In the genomic region with DNA sequence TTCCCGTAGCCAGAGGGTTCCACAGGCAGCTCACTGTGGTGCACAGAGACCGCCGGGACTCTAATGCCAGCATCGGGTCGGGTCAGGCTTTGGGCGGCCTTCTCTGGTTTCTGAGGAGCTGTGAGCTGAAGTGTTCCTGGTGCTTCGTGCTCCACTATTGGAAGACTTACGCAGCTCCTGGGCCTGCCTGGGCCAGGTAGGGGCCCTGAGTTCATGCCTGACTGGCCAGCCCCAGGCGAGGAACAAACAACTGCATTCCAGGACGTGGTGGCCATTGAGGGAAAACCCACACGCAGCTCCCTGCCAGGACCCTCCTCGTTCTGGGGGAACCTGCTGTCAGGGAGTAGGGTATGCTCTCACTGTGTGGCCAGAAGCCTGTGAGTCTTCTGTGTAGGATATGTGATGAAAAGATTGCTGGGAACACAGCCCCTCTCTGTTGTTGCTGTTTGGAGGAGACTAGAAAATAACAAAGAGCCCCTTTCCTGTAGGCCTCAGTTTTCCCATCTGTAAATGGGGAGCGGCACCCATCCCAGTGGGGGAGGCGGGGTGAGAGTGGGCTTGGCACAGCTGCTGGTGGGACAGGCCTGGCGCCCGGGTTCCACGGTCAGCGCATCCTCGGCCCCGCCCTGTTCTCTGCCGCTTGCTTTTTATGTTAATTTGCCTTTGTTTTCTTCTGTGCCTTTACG, we compare ENCODE assay signal across 18 cellular contexts. TPM values are rescaled to one million over a fixed set of nuclear protein-coding genes. Genes with fewer than 3 reads are reported as not detected.
DNase-seq lines count a peak whose midpoint lies in the region; ATAC-seq, FAIRE-seq and TF ChIP-seq lines count a peak whose summit lies in the region.
"Had no signal": no experiment of that assay in that cellular context is flagged by ENCODE, and none has a peak within 500 bp of the region (broad histone marks: within the 10 kb centered on the region; RNA-seq: fewer than 3 reads in every experiment).

No MANE protein-coding gene starts in this region.

- no TSS peak for BruUV-seq in HepG2 (replicated peaks; lab: Mats Ljungman, UMichigan)
- no TSS peak for BruUV-seq in mammary epithelial cell (replicated peaks; lab: Mats Ljungman, UMichigan)

- TF ChIP-seq RAD21 in A549 (conservative IDR thresholded peaks at IDR 0.05 in 1 of 2, IDR thresholded peaks at IDR 0.05 in 1 of 2) (no peak), HepG2 (CRISPR knock-in tag; IDR thresholded peaks at IDR 0.05) (no peak)

- peaks cover 5 to 37% (median 11%) of the 10 kb centered on the region in 4 donors for H3K4me1 Mint-ChIP-seq in CD4-positive, alpha-beta memory T cell
- H3K4me1 Mint-ChIP-seq in activated CD8-positive, alpha-beta T cell treated with anti-CD3 and anti-CD28 coated beads, Interleukin-2, amount 10 ng/mL, durations not matched to agents 7 days and 5 days (ENCODE audit: low read depth) = peaks cover 23% of the 10 kb centered on the region
- peaks cover 12% of the 10 kb centered on the region for H3K4me1 Mint-ChIP-seq in chondrocyte (ENCODE audit: low read depth)
- H3K4me1 Mint-ChIP-seq: H9 had no signal

- H3K4me3 ChIP-seq in A549 = no peak overlapping the region
- H3K4me3 ChIP-seq in CD4-positive, alpha-beta memory T cell (ENCODE audit: low read length in 2 of 2) = no peak overlapping the region
- H3K4me3 ChIP-seq in HepG2 (replicated peaks in 1 of 3; ENCODE audit: insufficient read depth in 1 of 3, low read depth in 2 of 3, low read length in 3 of 3) = no peak overlapping the region
- H3K4me3 ChIP-seq in mammary epithelial cell (replicated peaks in 1 of 3; ENCODE audit: insufficient read depth in 1 of 3, low read depth in 2 of 3, low read length in 3 of 3) = no peak overlapping the region

- no peak for TF ChIP-seq POLR2A in A549 (IDR thresholded peaks at IDR 0.05; ENCODE audit: low read length)
- no peak for TF ChIP-seq POLR2A in HepG2 (IDR thresholded peaks at IDR 0.05; ENCODE audit: insufficient read depth in 1 of 2, low read depth in 2 of 2, low read length in 2 of 2)
- no peak for TF ChIP-seq POLR2A in erythroblast (IDR thresholded peaks at IDR 0.05; ENCODE audit: low read length)

- no peaks in the 10 kb centered on the region for H3K27me3 Mint-ChIP-seq in CD4-positive, alpha-beta memory T cell
- H3K27me3 Mint-ChIP-seq in activated CD8-positive, alpha-beta T cell treated with anti-CD3 and anti-CD28 coated beads, Interleukin-2, amount 10 ng/mL, durations not matched to agents 7 days and 5 days (ENCODE audit: low read depth) = no peaks in the 10 kb centered on the region
- H3K27me3 Mint-ChIP-seq in chondrocyte (ENCODE audit: low read depth) = no peaks in the 10 kb centered on the region
- H3K27me3 Mint-ChIP-seq: B cell; CD4-positive, CD25-positive, alpha-beta regulatory T cell had no signal

- WGBS in A549 (ENCODE audit: missing lambda C conversion rate) = 87% methylated on average over 16 of the region's 22 CpGs
- 95% methylated on average over 14 of the region's 22 CpGs for WGBS in HepG2 (ENCODE audit: low lambda C conversion rate)
- WGBS in mammary epithelial cell (ENCODE audit: low coverage, missing lambda C conversion rate) = 97% methylated on average over 11 of the region's 22 CpGs

- ATAC-seq in A549 = no peak
- ATAC-seq in activated CD8-positive, alpha-beta T cell treated with anti-CD3 and anti-CD28 coated beads, Interleukin-2, amount 10 ng/mL, durations not matched to agents 7 days and 5 days = no peak
- ATAC-seq in HepG2 = no peak

- H3K4me3 Mint-ChIP-seq in CD4-positive, alpha-beta memory T cell = no peak overlapping the region
- no peak overlapping the region for H3K4me3 Mint-ChIP-seq in activated CD8-positive, alpha-beta T cell treated with anti-CD3 and anti-CD28 coated beads, Interleukin-2, amount 10 ng/mL, durations not matched to agents 7 days and 5 days
- H3K4me3 Mint-ChIP-seq in chondrocyte (ENCODE audit: unreplicated experiment) = no peak overlapping the region
- H3K4me3 Mint-ChIP-seq: B cell; CD4-positive, CD25-positive, alpha-beta regulatory T cell; H9 had no signal

- H3K79me2 ChIP-seq in HepG2 (ENCODE audit: insufficient read depth, low read length) (no peaks in the 10 kb centered on the region), mammary epithelial cell (ENCODE audit: insufficient read depth, low read length) (peaks cover 56% of the 10 kb centered on the region)

- peak overlapping the region in 4 of 7 donors; percentile 35 to 75 (median 65) for H3K27ac Mint-ChIP-seq in CD4-positive, alpha-beta memory T cell
- H3K27ac Mint-ChIP-seq in activated CD8-positive, alpha-beta T cell treated with anti-CD3 and anti-CD28 coated beads, Interleukin-2, amount 10 ng/mL, durations not matched to agents 7 days and 5 days = peak overlapping the region; percentile 23
- no peak overlapping the region for H3K27ac Mint-ChIP-seq in chondrocyte (ENCODE audit: unreplicated experiment)
- H3K27ac Mint-ChIP-seq: B cell had no signal

- DNase-seq in A549 (ENCODE audit: low read depth in 1 of 2, low spot score in 1 of 2) = no peak
- no peak for DNase-seq in CD4-positive, alpha-beta memory T cell
- DNase-seq in activated CD8-positive, alpha-beta T cell treated with anti-CD3 and anti-CD28 coated beads, Interleukin-2, amount 10 ng/mL, durations not matched to agents 7 days and 5 days = no peak
- DNase-seq in HepG2 (ENCODE audit: low spot score) = no peak
- no peak for DNase-seq in erythroblast (lab: John Stamatoyannopoulos, UW)
- no peak for DNase-seq in chondrocyte (ENCODE audit: low spot score)
- no peak for DNase-seq in mammary epithelial cell
- no peak for DNase-seq in LoVo (ENCODE audit: low spot score)
- DNase-seq: CD4-positive, CD25-positive, alpha-beta regulatory T cell; H9; KG1; NCI-H1436; NCI-H2029; NCI-H2171 treated with DMSO at 0.1 percent for 48 hours; NCI-H446 treated with DMSO at 0.1 percent for 48 hours; OCI-M1; RPMI8226 had no signal

- H4K20me1 ChIP-seq in HepG2 (ENCODE audit: insufficient read depth, low read length) (no peaks in the 10 kb centered on the region), mammary epithelial cell (ENCODE audit: insufficient read depth, low read length) (no peaks in the 10 kb centered on the region)

- CTCF ChIA-PET in A549 (lab: Yijun Ruan, JAX) = no interaction called here
- CTCF ChIA-PET in CD4-positive, alpha-beta memory T cell (lab: Charles Lee; ENCODE audit: partially characterized antibody) = interaction anchor here (1.3 kb wide), 1 partner anchor 205 kb away, joined by 4 read pairs; the partner anchor contains the start of gene FAAP20
- CTCF ChIA-PET in activated CD8-positive, alpha-beta T cell treated with anti-CD3 and anti-CD28 coated beads, Interleukin-2, amount 10 ng/mL, durations not matched to agents 7 days and 5 days (lab: Charles Lee) = interaction anchor here (0.9 kb wide), 1 partner anchor 18 kb away, joined by 3 read pairs; no protein-coding TSS in a partner anchor
- CTCF ChIA-PET in HepG2 (lab: Yijun Ruan, JAX; ENCODE audit: low intra/inter-chr PET ratio, low total read pairs) = no interaction called here
- CTCF ChIA-PET in mammary epithelial cell (lab: Charles Lee; ENCODE audit: low non-redundant PET) = no interaction called here

- in situ Hi-C loops in HepG2 (cut with HindIII; ENCODE audit: extremely low pct_ligation_motif_present, low pct_unique_long_range_greater_than_20kb) = no loop called here
- in situ Hi-C loops in mammary epithelial cell (cut with MboI; ENCODE audit: low sequenced_read_pairs in 2 of 2) = no loop called here

- peaks cover 72% of the 10 kb centered on the region for H3K36me3 ChIP-seq in CD4-positive, alpha-beta memory T cell (ENCODE audit: insufficient read depth, low read length)
- peaks cover 31 to 81% of the 10 kb centered on the region in 2 experiments for H3K36me3 ChIP-seq in HepG2 (replicated peaks in 1 of 2; ENCODE audit: control insufficient read depth in 1 of 2, insufficient read depth in 2 of 2, low read length in 2 of 2)
- H3K36me3 ChIP-seq in mammary epithelial cell (ENCODE audit: insufficient read depth, low read length) = peaks cover 40% of the 10 kb centered on the region

- H3K36me3 Mint-ChIP-seq in CD4-positive, alpha-beta memory T cell = peaks cover 46 to 73% of the 10 kb centered on the region in 2 donors
- peaks cover 72% of the 10 kb centered on the region for H3K36me3 Mint-ChIP-seq in activated CD8-positive, alpha-beta T cell treated with anti-CD3 and anti-CD28 coated beads, Interleukin-2, amount 10 ng/mL, durations not matched to agents 7 days and 5 days (ENCODE audit: low read depth)
- H3K36me3 Mint-ChIP-seq in chondrocyte (ENCODE audit: low read depth) = peaks cover 29% of the 10 kb centered on the region

- no peaks in the 10 kb centered on the region for H3K9me3 Mint-ChIP-seq in CD4-positive, alpha-beta memory T cell
- no peaks in the 10 kb centered on the region for H3K9me3 Mint-ChIP-seq in activated CD8-positive, alpha-beta T cell treated with anti-CD3 and anti-CD28 coated beads, Interleukin-2, amount 10 ng/mL, durations not matched to agents 7 days and 5 days (ENCODE audit: insufficient read depth)
- no peaks in the 10 kb centered on the region for H3K9me3 Mint-ChIP-seq in chondrocyte (ENCODE audit: low read depth)
- H3K9me3 Mint-ChIP-seq: CD4-positive, CD25-positive, alpha-beta regulatory T cell; H9 had no signal

- H2AFZ ChIP-seq in HepG2 (ENCODE audit: low read length) = no peak overlapping the region
- H2AFZ ChIP-seq in mammary epithelial cell (ENCODE audit: low read depth, low read length) = no peak overlapping the region

- H3K27ac ChIP-seq in A549 (no peak overlapping the region), HepG2 (ENCODE audit: extremely low read length, insufficient read depth, low read length) (no peak overlapping the region), mammary epithelial cell (ENCODE audit: insufficient read depth, low read depth, low read length) (no peak overlapping the region)
- no peak overlapping the region for H3K27ac ChIP-seq in CD4-positive, alpha-beta memory T cell (ENCODE audit: low read depth, low read length)

- H3K27me3 ChIP-seq in CD4-positive, alpha-beta memory T cell (ENCODE audit: insufficient read depth, low read length) = no peaks in the 10 kb centered on the region
- H3K27me3 ChIP-seq in HepG2 (ENCODE audit: control insufficient read depth in 1 of 2, insufficient read depth in 2 of 2, low read length in 2 of 2) (no peaks in the 10 kb centered on the region), mammary epithelial cell (ENCODE audit: insufficient read depth, low read length) (no peaks in the 10 kb centered on the region)

- no peak for TF ChIP-seq EP300 in A549 (IDR thresholded peaks at IDR 0.05)
- TF ChIP-seq EP300 in HepG2 (IDR thresholded peaks at IDR 0.05; ENCODE audit: low read depth in 2 of 2, low read length in 2 of 2) = no peak
- TF ChIP-seq EP300 in HepG2 (CRISPR knock-in tag; IDR thresholded peaks at IDR 0.05; ENCODE audit: borderline replicate concordance) = no peak

- TF ChIP-seq CTCF in A549 (IDR thresholded peaks at IDR 0.05) = no peak
- TF ChIP-seq CTCF in HepG2 (CRISPR knock-in tag; IDR thresholded peaks at IDR 0.05) = no peak
- no peak for TF ChIP-seq CTCF in chondrocyte (IDR thresholded peaks at IDR 0.05)
- TF ChIP-seq CTCF in mammary epithelial cell (conservative IDR thresholded peaks at IDR 0.05 in 1 of 2, IDR thresholded peaks at IDR 0.05 in 1 of 2; ENCODE audit: extremely low read depth in 1 of 2, insufficient read depth in 1 of 2, low read depth in 1 of 2, low read length in 2 of 2) = no peak

- H3K9me3 ChIP-seq in A549 (no peaks in the 10 kb centered on the region), HepG2 (ENCODE audit: low read length) (no peaks in the 10 kb centered on the region), mammary epithelial cell (replicated peaks; ENCODE audit: insufficient read depth, low read length) (no peaks in the 10 kb centered on the region)
- no peaks in the 10 kb centered on the region for H3K9me3 ChIP-seq in CD4-positive, alpha-beta memory T cell (ENCODE audit: control insufficient read depth in 1 of 2, low read length in 2 of 2)

- H3K4me2 ChIP-seq in A549 = no peak overlapping the region
- no peak overlapping the region for H3K4me2 ChIP-seq in HepG2 (ENCODE audit: low read depth, low read length)
- H3K4me2 ChIP-seq in mammary epithelial cell (ENCODE audit: insufficient read depth, low read depth, low read length) = no peak overlapping the region

- H3K4me1 ChIP-seq in A549 (no peaks in the 10 kb centered on the region), HepG2 (ENCODE audit: insufficient read depth, low read length) (no peaks in the 10 kb centered on the region), mammary epithelial cell (ENCODE audit: insufficient read depth, low read length) (no peaks in the 10 kb centered on the region)
- H3K4me1 ChIP-seq in CD4-positive, alpha-beta memory T cell (ENCODE audit: insufficient read depth, low read length) = no peaks in the 10 kb centered on the region

- POLR2A ChIA-PET in A549 (lab: Yijun Ruan, JAX) = no interaction called here
- POLR2A ChIA-PET in CD4-positive, alpha-beta memory T cell (lab: Charles Lee; ENCODE audit: partially characterized antibody) = no interaction called here
- POLR2A ChIA-PET in activated CD8-positive, alpha-beta T cell treated with anti-CD3 and anti-CD28 coated beads, Interleukin-2, amount 10 ng/mL, durations not matched to agents 7 days and 5 days (lab: Charles Lee) = interaction anchor here (0.7 to 1.0 kb wide), 2 partner anchors 8 to 9 kb away, joined by 4 read pairs; partner anchors contain the start of genes MORN1 and RER1
- POLR2A ChIA-PET in HepG2 (lab: Yijun Ruan, JAX) = no interaction called here

- dilution Hi-C loops in mammary epithelial cell (cut with HindIII; ENCODE audit: low sequenced_read_pairs) = loop anchor here (5.0 to 10.0 kb wide), 3 partner anchors 87 to 165 kb away; no protein-coding TSS in a partner anchor

- intact Hi-C loops in CD4-positive, alpha-beta memory T cell (cut with micrococcal nuclease) = no loop called here
- intact Hi-C loops in HepG2 (cut with micrococcal nuclease; ENCODE audit: unreplicated experiment) (no loop called here), mammary epithelial cell (cut with micrococcal nuclease) (no loop called here)

- H3K9ac ChIP-seq in HepG2 (ENCODE audit: insufficient read depth, low read depth, low read length) (no peak overlapping the region), mammary epithelial cell (ENCODE audit: insufficient read depth, low read length) (no peak overlapping the region)

- FAIRE-seq in A549 (lab: Jason Lieb, UNC) (no peak), HepG2 (lab: Jason Lieb, UNC) (no peak)

RNA-seq across cellular contexts. Expression of gene RER1, which starts 8.4 kb away (rescaled TPM):
- polyA plus RNA-seq in A549 (2011; rRNA removed) (213 and 227 TPM in 2 replicates), A549 (2017; fragmentation: RNase III; extraction: RNeasy Plus Mini Kit Qiagen cat#74134 plus additional on column Dnase treatment) (66.8 to 72.8 TPM (median 72.3 TPM) in 3 replicates), HepG2 (2011; rRNA removed) (135 and 164 TPM in 2 replicates), mammary epithelial cell (131 TPM)
- polyA plus RNA-seq in A549 (2012; cell fraction: cytosol; rRNA removed) = 88.9 and 93.1 TPM in 2 replicates
- 63.3 and 196 TPM in 2 replicates for polyA plus RNA-seq in A549 (2012; cell fraction: nucleus; rRNA removed)
- 157 and 165 TPM in 2 replicates for polyA minus RNA-seq in A549 (2011; rRNA and poly(A)+ RNA removed)
- total RNA-seq in CD4-positive, alpha-beta memory T cell = 100 to 1,000 TPM; 149 to 151 TPM
- polyA plus RNA-seq in CD4-positive, alpha-beta memory T cell = 100 to 1,000 TPM; 131 to 221 TPM
- total RNA-seq in activated CD8-positive, alpha-beta T cell treated with anti-CD3 and anti-CD28 coated beads, Interleukin-2, amount 10 ng/mL, durations not matched to agents 7 days and 5 days = 100 to 1,000 TPM; 148 to 151 TPM
- total RNA-seq in HepG2 (2016; rRNA removed; fragmentation: Illumina TruSeq; extraction: Trizol) (83.9 and 128 TPM in 2 replicates), chondrocyte (158 to 177 TPM (median 175 TPM) in 3 replicates), mammary epithelial cell (100 to 1,000 TPM in 1 of 2 donors, 10 to 100 TPM in 1; 45.5 to 162 TPM)
- 51.3 and 72.8 TPM in 2 replicates for total RNA-seq in HepG2 (2016; cell fraction: cytosol; rRNA removed; fragmentation: Illumina TruSeq; extraction: Trizol; ENCODE audit: low read depth)
- 89.5 and 137 TPM in 2 replicates for total RNA-seq in HepG2 (2016; cell fraction: insoluble cytoplasmic fraction; rRNA removed; fragmentation: Illumina TruSeq; extraction: Trizol)
- total RNA-seq in HepG2 (2016; cell fraction: membrane; rRNA removed; fragmentation: Illumina TruSeq; extraction: Trizol) = 77.4 and 86.1 TPM in 2 replicates
- 76.0 and 95.5 TPM in 2 replicates for total RNA-seq in HepG2 (2016; cell fraction: nucleus; rRNA removed; fragmentation: Illumina TruSeq; extraction: Trizol)
- polyA plus RNA-seq in HepG2 (2011; cell fraction: cytosol; rRNA removed) = 82.7 and 131 TPM in 2 replicates
- 155 and 197 TPM in 2 replicates for polyA plus RNA-seq in HepG2 (2011; cell fraction: nucleus; rRNA removed)
- 64.5 and 73.8 TPM in 2 replicates for polyA plus RNA-seq in HepG2 (2012)
- 84.3 and 98.6 TPM in 2 replicates for polyA plus RNA-seq in HepG2 (2016; cell fraction: cytosol; fragmentation: Illumina TruSeq; extraction: Trizol; ENCODE audit: low read depth)
- polyA plus RNA-seq in HepG2 (2016; cell fraction: insoluble cytoplasmic fraction; fragmentation: Illumina TruSeq; extraction: Trizol; ENCODE audit: low read depth) = 87.8 and 97.0 TPM in 2 replicates
- 69.1 and 85.3 TPM in 2 replicates for polyA plus RNA-seq in HepG2 (2016; cell fraction: membrane; fragmentation: Illumina TruSeq; extraction: Trizol; ENCODE audit: low read depth)
- polyA plus RNA-seq in HepG2 (2016; cell fraction: nucleus; fragmentation: Illumina TruSeq; extraction: Trizol; ENCODE audit: insufficient read depth, low read depth) = 191 and 194 TPM in 2 replicates
- 95.9 and 234 TPM in 2 replicates for polyA minus RNA-seq in HepG2 (2011; rRNA and poly(A)+ RNA removed; ENCODE audit: low replicate concordance)
- 32.9 and 45.5 TPM in 2 replicates for polyA minus RNA-seq in HepG2 (2011; cell fraction: cytosol; rRNA and poly(A)+ RNA removed)
- 23.3 and 29.3 TPM in 2 replicates for polyA minus RNA-seq in HepG2 (2011; cell fraction: nucleus; rRNA and poly(A)+ RNA removed)
- polyA minus RNA-seq in mammary epithelial cell = 246 TPM

RNA-seq across cellular contexts. Expression of gene MORN1, which starts 8.7 kb away (rescaled TPM):
- polyA plus RNA-seq in A549 (2011; rRNA removed) (6.9 and 7.2 TPM in 2 replicates), A549 (2017; fragmentation: RNase III; extraction: RNeasy Plus Mini Kit Qiagen cat#74134 plus additional on column Dnase treatment) (6.8 to 9.5 TPM (median 8.9 TPM) in 3 replicates), HepG2 (2011; rRNA removed) (2.6 and 3.1 TPM in 2 replicates), mammary epithelial cell (4.0 TPM)
- polyA plus RNA-seq in A549 (2012; cell fraction: cytosol; rRNA removed) = 7.1 and 8.0 TPM in 2 replicates
- 11.6 and 14.2 TPM in 2 replicates for polyA plus RNA-seq in A549 (2012; cell fraction: nucleus; rRNA removed)
- 12.4 and 13.0 TPM in 2 replicates for polyA minus RNA-seq in A549 (2011; rRNA and poly(A)+ RNA removed)
- total RNA-seq in CD4-positive, alpha-beta memory T cell = 10 to 100 TPM; 12.5 to 15.3 TPM
- 1 to 10 TPM; 1.9 to 2.2 TPM for polyA plus RNA-seq in CD4-positive, alpha-beta memory T cell
- 1 to 10 TPM; 6.2 to 7.9 TPM for total RNA-seq in activated CD8-positive, alpha-beta T cell treated with anti-CD3 and anti-CD28 coated beads, Interleukin-2, amount 10 ng/mL, durations not matched to agents 7 days and 5 days
- total RNA-seq in HepG2 (2016; rRNA removed; fragmentation: Illumina TruSeq; extraction: Trizol) (3.9 and 6.5 TPM in 2 replicates), chondrocyte (6.7 to 10.0 TPM (median 8.1 TPM) in 3 replicates), mammary epithelial cell (10 to 100 TPM in 1 of 2 donors, 1 to 10 TPM in 1; 9.8 to 12.8 TPM)
- 1.5 and 2.2 TPM in 2 replicates for total RNA-seq in HepG2 (2016; cell fraction: cytosol; rRNA removed; fragmentation: Illumina TruSeq; extraction: Trizol; ENCODE audit: low read depth)
- total RNA-seq in HepG2 (2016; cell fraction: insoluble cytoplasmic fraction; rRNA removed; fragmentation: Illumina TruSeq; extraction: Trizol) = 3.5 and 5.4 TPM in 2 replicates
- total RNA-seq in HepG2 (2016; cell fraction: membrane; rRNA removed; fragmentation: Illumina TruSeq; extraction: Trizol) = 1.7 and 1.8 TPM in 2 replicates
- 6.4 and 6.8 TPM in 2 replicates for total RNA-seq in HepG2 (2016; cell fraction: nucleus; rRNA removed; fragmentation: Illumina TruSeq; extraction: Trizol)
- polyA plus RNA-seq in HepG2 (2011; cell fraction: cytosol; rRNA removed) = 2.5 and 3.1 TPM in 2 replicates
- polyA plus RNA-seq in HepG2 (2011; cell fraction: nucleus; rRNA removed) = 7.8 and 8.8 TPM in 2 replicates
- 1.3 and 1.7 TPM in 2 replicates for polyA plus RNA-seq in HepG2 (2012)
- polyA plus RNA-seq in HepG2 (2016; cell fraction: cytosol; fragmentation: Illumina TruSeq; extraction: Trizol; ENCODE audit: low read depth) = 0.84 and 1.9 TPM in 2 replicates
- polyA plus RNA-seq in HepG2 (2016; cell fraction: insoluble cytoplasmic fraction; fragmentation: Illumina TruSeq; extraction: Trizol; ENCODE audit: low read depth) = 2.3 and 3.3 TPM in 2 replicates
- 0.73 and 1.3 TPM in 2 replicates for polyA plus RNA-seq in HepG2 (2016; cell fraction: membrane; fragmentation: Illumina TruSeq; extraction: Trizol; ENCODE audit: low read depth)
- 8.2 and 9.2 TPM in 2 replicates for polyA plus RNA-seq in HepG2 (2016; cell fraction: nucleus; fragmentation: Illumina TruSeq; extraction: Trizol; ENCODE audit: insufficient read depth, low read depth)
- 6.7 and 28.4 TPM in 2 replicates for polyA minus RNA-seq in HepG2 (2011; rRNA and poly(A)+ RNA removed; ENCODE audit: low replicate concordance)
- 1.3 and 3.0 TPM in 2 replicates for polyA minus RNA-seq in HepG2 (2011; cell fraction: cytosol; rRNA and poly(A)+ RNA removed)
- polyA minus RNA-seq in HepG2 (2011; cell fraction: nucleus; rRNA and poly(A)+ RNA removed) = 7.5 and 8.9 TPM in 2 replicates
- 9.5 TPM for polyA minus RNA-seq in mammary epithelial cell

RNA-seq across cellular contexts. Expression of gene PEX10, which starts 12.3 kb away (rescaled TPM):
- polyA plus RNA-seq in A549 (2011; rRNA removed) (12.3 and 12.6 TPM in 2 replicates), A549 (2017; fragmentation: RNase III; extraction: RNeasy Plus Mini Kit Qiagen cat#74134 plus additional on column Dnase treatment) (20.2 to 22.1 TPM (median 20.7 TPM) in 3 replicates), HepG2 (2011; rRNA removed) (16.1 and 21.0 TPM in 2 replicates), mammary epithelial cell (22.4 TPM)
- 21.6 and 29.6 TPM in 2 replicates for polyA plus RNA-seq in A549 (2012; cell fraction: cytosol; rRNA removed)
- polyA plus RNA-seq in A549 (2012; cell fraction: nucleus; rRNA removed) = 26.0 and 36.7 TPM in 2 replicates
- 9.0 and 12.7 TPM in 2 replicates for polyA minus RNA-seq in A549 (2011; rRNA and poly(A)+ RNA removed)
- total RNA-seq in CD4-positive, alpha-beta memory T cell = 10 to 100 TPM; 11.7 to 13.0 TPM
- polyA plus RNA-seq in CD4-positive, alpha-beta memory T cell = 1 to 10 TPM; 7.2 to 8.6 TPM
- total RNA-seq in activated CD8-positive, alpha-beta T cell treated with anti-CD3 and anti-CD28 coated beads, Interleukin-2, amount 10 ng/mL, durations not matched to agents 7 days and 5 days = 10 to 100 TPM; 10.3 to 12.3 TPM
- total RNA-seq in HepG2 (2016; rRNA removed; fragmentation: Illumina TruSeq; extraction: Trizol) (38.3 and 39.6 TPM in 2 replicates), chondrocyte (20.6 to 33.0 TPM (median 23.4 TPM) in 3 replicates), mammary epithelial cell (10 to 100 TPM; 29.5 to 32.8 TPM)
- 20.2 and 25.8 TPM in 2 replicates for total RNA-seq in HepG2 (2016; cell fraction: cytosol; rRNA removed; fragmentation: Illumina TruSeq; extraction: Trizol; ENCODE audit: low read depth)
- 37.8 and 38.9 TPM in 2 replicates for total RNA-seq in HepG2 (2016; cell fraction: insoluble cytoplasmic fraction; rRNA removed; fragmentation: Illumina TruSeq; extraction: Trizol)
- 53.4 and 59.7 TPM in 2 replicates for total RNA-seq in HepG2 (2016; cell fraction: membrane; rRNA removed; fragmentation: Illumina TruSeq; extraction: Trizol)
- 27.1 and 27.5 TPM in 2 replicates for total RNA-seq in HepG2 (2016; cell fraction: nucleus; rRNA removed; fragmentation: Illumina TruSeq; extraction: Trizol)
- 16.3 and 20.9 TPM in 2 replicates for polyA plus RNA-seq in HepG2 (2011; cell fraction: cytosol; rRNA removed)
- 49.0 and 57.5 TPM in 2 replicates for polyA plus RNA-seq in HepG2 (2011; cell fraction: nucleus; rRNA removed)
- 13.3 and 14.5 TPM in 2 replicates for polyA plus RNA-seq in HepG2 (2012)
- 27.1 and 37.0 TPM in 2 replicates for polyA plus RNA-seq in HepG2 (2016; cell fraction: cytosol; fragmentation: Illumina TruSeq; extraction: Trizol; ENCODE audit: low read depth)
- 36.5 and 40.8 TPM in 2 replicates for polyA plus RNA-seq in HepG2 (2016; cell fraction: insoluble cytoplasmic fraction; fragmentation: Illumina TruSeq; extraction: Trizol; ENCODE audit: low read depth)
- 47.4 and 49.9 TPM in 2 replicates for polyA plus RNA-seq in HepG2 (2016; cell fraction: membrane; fragmentation: Illumina TruSeq; extraction: Trizol; ENCODE audit: low read depth)
- polyA plus RNA-seq in HepG2 (2016; cell fraction: nucleus; fragmentation: Illumina TruSeq; extraction: Trizol; ENCODE audit: insufficient read depth, low read depth) = 44.7 and 46.3 TPM in 2 replicates
- 15.3 and 46.5 TPM in 2 replicates for polyA minus RNA-seq in HepG2 (2011; rRNA and poly(A)+ RNA removed; ENCODE audit: low replicate concordance)
- 9.7 and 12.0 TPM in 2 replicates for polyA minus RNA-seq in HepG2 (2011; cell fraction: cytosol; rRNA and poly(A)+ RNA removed)
- 18.4 and 20.1 TPM in 2 replicates for polyA minus RNA-seq in HepG2 (2011; cell fraction: nucleus; rRNA and poly(A)+ RNA removed)
- 10.7 TPM for polyA minus RNA-seq in mammary epithelial cell

Comparison
In these comparisons a context has a peak if more than half of its experiments do, and no peak if none do; other contexts are left out.
1. CTCF ChIA-PET loops: an anchor here in CD4-positive, alpha-beta memory T cell (1.3 kb wide) and activated CD8-positive, alpha-beta T cell treated with anti-CD3 and anti-CD28 coated beads, Interleukin-2, amount 10 ng/mL, durations not matched to agents 7 days and 5 days (0.9 kb wide); none called in A549, HepG2 and mammary epithelial cell.
2. Of the 38 proteins assayed by ChIP-seq in both HepG2 and A549: peak only in HepG2: none; only in A549: KDM1A; in both: none; in neither: 37.